18 cellular contexts compared by ENCODE assay signal in the genomic region with DNA sequence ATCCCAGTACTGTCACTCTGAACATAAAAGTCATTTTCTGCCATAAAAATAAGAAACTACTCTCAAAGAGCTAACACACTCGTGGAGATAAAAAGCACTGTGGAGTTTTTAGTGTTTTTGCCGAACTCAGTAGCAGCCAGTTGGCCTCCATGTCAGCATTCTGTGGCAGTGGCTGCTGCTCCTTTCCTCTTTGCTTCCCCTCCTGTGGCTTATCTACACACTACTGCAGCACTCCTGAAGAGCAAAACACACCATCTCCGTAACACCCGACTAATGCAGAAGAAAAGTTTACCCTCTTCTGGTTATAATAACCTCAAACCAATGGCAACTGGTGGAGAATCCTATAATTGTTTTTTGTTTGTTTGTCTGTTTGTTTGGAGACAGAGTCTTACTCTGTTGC. TPM values are rescaled to one million over a fixed set of nuclear protein-coding genes. Genes with fewer than 3 reads are reported as not detected.
A peak's percentile ranks its signal among the peaks of the same experiment; 100 is the strongest.
DNase-seq lines count a peak whose midpoint lies in the region; ATAC-seq and TF ChIP-seq lines count a peak whose summit lies in the region.
"Had no signal": no experiment of that assay in that cellular context is flagged by ENCODE, and none has a peak within 500 bp of the region (broad histone marks: within the 10 kb centered on the region; RNA-seq: fewer than 3 reads in every experiment).

No MANE protein-coding gene starts in this region.

- H3K27ac ChIP-seq in C4-2B, result peak overlapping the region; percentile 25; the same call in 1 of the 2 replicates
- H3K27ac ChIP-seq in PC-9, result no peak overlapping the region
- H3K27ac ChIP-seq: GM23248, SJSA1 had no signal

- 0 out of 2 replicates have a peak, but pooled peaks cover 4% of the 10 kb centered on the region for H3F3A ChIP-seq in PC-9 (ENCODE audit: insufficient read depth, low read depth)

- 0 out of 2 replicates have a peak, but pooled peaks cover 4% of the 10 kb centered on the region for H3K79me2 ChIP-seq in PC-9 (ENCODE audit: low read depth)

- BruUV-seq in PC-9 (replicated peaks; lab: Mats Ljungman, UMichigan), result TSS peak; percentile 5

- no peaks in the 10 kb centered on the region for H3K9me3 ChIP-seq in PC-9 (ENCODE audit: insufficient read depth, low read depth)
- H3K9me3 ChIP-seq: SJSA1 had no signal

- DNase-seq in G401 (ENCODE audit: low spot score) (peak; percentile 38), PC-9 (no peak), left lobe of liver (ENCODE audit: low spot score) (no peak), superior temporal gyrus (ENCODE audit: extremely low spot score) (no peak), iPS-NIHi7 (ENCODE audit: extremely low spot score) (no peak)
- DNase-seq: ACHN, COR-L47, DMS 273 treated with DMSO at 0.1 percent for 48 hours, GDM1, GM23248, NCI-H1105 treated with DMSO at 0.1 percent for 48 hours, NCI-H1694, NCI-H524 treated with DMSO at 0.1 percent for 48 hours had no signal

- no peaks in the 10 kb centered on the region for H3K27me3 ChIP-seq in PC-9 (ENCODE audit: insufficient read depth, low read depth)
- H3K27me3 ChIP-seq: SJSA1 had no signal

- POLR2A ChIA-PET in PC-9 (lab: Charles Lee; ENCODE audit: unreplicated experiment), result no interaction called here

- H3K4me1 ChIP-seq in PC-9 (replicated peaks; ENCODE audit: insufficient read depth), result no peaks in the 10 kb centered on the region
- H3K4me1 ChIP-seq: SJSA1 had no signal

- no peak for TF ChIP-seq CTCF in C4-2B (conservative IDR thresholded peaks at IDR 0.05)
- no peak for TF ChIP-seq CTCF in PC-9 (conservative IDR thresholded peaks at IDR 0.05)

- H3K9me2 ChIP-seq in PC-9 (ENCODE audit: insufficient read depth), result no peaks in the 10 kb centered on the region

- H3K4me3 ChIP-seq in PC-9, result no peak overlapping the region
- H3K4me3 ChIP-seq: GM23248, SJSA1 had no signal

- H4K20me1 ChIP-seq in PC-9 (ENCODE audit: insufficient read depth), result peaks cover 8% of the 10 kb centered on the region; the same call in 1 of the 2 replicates

- no peaks in the 10 kb centered on the region; the same call in 1 of the 2 replicates for H3K36me3 ChIP-seq in PC-9 (ENCODE audit: low read depth)

- ATAC-seq in left lobe of liver (peak; percentile 33), GM19023 (IDR thresholded peaks at IDR 0.05; ENCODE audit: unreplicated experiment) (no peak)
- ATAC-seq: HCT116, Panc1 had no signal

- intact Hi-C loops in PC-9 (cut with micrococcal nuclease; ENCODE audit: unreplicated experiment), result no loop called here

- no peak overlapping the region for H2AFZ ChIP-seq in PC-9
- H2AFZ ChIP-seq: GM23248 had no signal

- no peak overlapping the region for H3K4me2 ChIP-seq in PC-9

- in situ Hi-C loops in G401 (cut with HindIII; ENCODE audit: low sequenced_read_pairs), result no loop called here

- CTCF ChIA-PET in PC-9 (lab: Charles Lee), result interaction anchor here (0.9 kb wide), 1 partner anchor 506 kb away, joined by 3 read pairs; no protein-coding TSS in a partner anchor

RNA-seq across cellular contexts. Expression of a gene that starts 44.9 kb away (rescaled TPM):
- 10.6 and 17.8 TPM in 2 replicates for total RNA-seq in G401 (2014; rRNA removed; shearing (Covaris generic))
- total RNA-seq in PC-9 (2021) (48.8 and 51.0 TPM in 2 replicates), left lobe of liver (18.3 TPM)
